Comparison of ENCODE assay signal across 19 cellular contexts in genomic region chr10:109875151-109875568, GRCh38. TPM values are rescaled to one million over a fixed set of nuclear protein-coding genes. Genes with fewer than 3 reads are reported as not detected.
DNase-seq lines count a peak whose midpoint lies in the region; ATAC-seq and TF ChIP-seq lines count a peak whose summit lies in the region.
"Had no signal": no experiment of that assay in that cellular context is flagged by ENCODE, and none has a peak within 500 bp of the region (broad histone marks: within the 10 kb centered on the region; RNA-seq: fewer than 3 reads in every experiment).

No MANE protein-coding gene starts in this region.

- H3K9me3 ChIP-seq in heart left ventricle (no peaks in the 10 kb centered on the region), right lobe of liver (no peaks in the 10 kb centered on the region), stomach (no peaks in the 10 kb centered on the region)
- H3K9me3 ChIP-seq: BLaER1, MG63 had no signal

- peak overlapping the region in 8 of 12 donors; percentile 30 to 74 (median 64) for H3K27ac ChIP-seq in heart left ventricle
- peak overlapping the region in 1 of 3 donors; percentile 43 for H3K27ac ChIP-seq in right lobe of liver
- H3K27ac ChIP-seq in stomach = peak overlapping the region in 3 of 5 donors; percentile 10 to 69 (median 18)
- H3K27ac ChIP-seq: 22Rv1, BLaER1 had no signal

- TF ChIP-seq CTCF in heart left ventricle (IDR thresholded peaks at IDR 0.05) = no peak
- no peak for TF ChIP-seq CTCF in right lobe of liver (IDR thresholded peaks at IDR 0.05)
- no peak for TF ChIP-seq CTCF in stomach (IDR thresholded peaks at IDR 0.05)

- peaks cover 0 to 4% (median 0%) of the 10 kb centered on the region in 12 donors for H3K4me1 ChIP-seq in heart left ventricle
- peaks cover 0 to 14% (median 4%) of the 10 kb centered on the region in 4 donors for H3K4me1 ChIP-seq in right lobe of liver
- H3K4me1 ChIP-seq in stomach = peaks cover 0 to 18% (median 9%) of the 10 kb centered on the region in 4 donors
- H3K4me1 ChIP-seq: BLaER1 had no signal

- DNase-seq in activated CD8-positive, alpha-beta memory T cell treated with anti-CD3 and anti-CD28 coated beads for 24 hours = peak; percentile 7
- no peak for DNase-seq in activated CD8-positive, alpha-beta memory T cell treated with anti-CD3 and anti-CD28 coated beads, Interleukin-2, amount 50 U/mL, for 4 hours
- no peak for DNase-seq in heart left ventricle
- DNase-seq in right lobe of liver = peak in 1 of 3 donors; percentile 42
- DNase-seq in stomach = peak; percentile 20
- no peak for DNase-seq in stimulated activated CD4-positive, alpha-beta T cell treated with anti-CD3 and anti-CD28 coated beads, Interleukin-15, amount 100 ng/mL, for 24 hours
- DNase-seq: CD8-positive, alpha-beta memory T cell; GF-D8; MG63; NCI-H1105; NCI-H1694 treated with DMSO at 0.1 percent for 48 hours; NCI-H2171; NCI-H510A had no signal

- H3K36me3 ChIP-seq in heart left ventricle (peaks cover 2 to 100% (median 94%) of the 10 kb centered on the region in 9 donors), right lobe of liver (peaks cover 0 to 41% (median 21%) of the 10 kb centered on the region in 4 donors), stomach (peaks cover 49 to 92% (median 88%) of the 10 kb centered on the region in 4 donors)

- TF ChIP-seq POLR2A in heart left ventricle (IDR thresholded peaks at IDR 0.05) = no peak
- no peak for TF ChIP-seq POLR2A in right lobe of liver (IDR thresholded peaks at IDR 0.05)
- TF ChIP-seq POLR2A in stomach (IDR thresholded peaks at IDR 0.05) = no peak

- ATAC-seq in heart left ventricle (peak; percentile 15 to 86 (median 82)), right lobe of liver (peak; percentile 66 to 90 (median 76)), SK-N-SH treated with all-trans-retinoic acid at 6 μM for 48 hours (no peak), HG02763 (IDR thresholded peaks at IDR 0.05; ENCODE audit: unreplicated experiment) (no peak)
- ATAC-seq: GM23338, Panc1 had no signal

- 80 to 85% (median 81%) methylated on average over 7 of the region's 7 CpGs for WGBS in heart left ventricle, 4 donors
- WGBS in right lobe of liver (ENCODE audit: insufficient coverage, low coverage, low lambda C conversion rate, missing lambda C conversion rate) = 54% methylated on average over 7 of the region's 7 CpGs
- WGBS in stomach, 5 donors = 53 to 81% (median 68%) methylated on average over 7 of the region's 7 CpGs

- no peak overlapping the region for H3K4me3 ChIP-seq in heart left ventricle
- no peak overlapping the region for H3K4me3 ChIP-seq in right lobe of liver
- H3K4me3 ChIP-seq in stomach = no peak overlapping the region
- H3K4me3 ChIP-seq: BLaER1, GM23338, MG63 had no signal

- no peaks in the 10 kb centered on the region for H3K27me3 ChIP-seq in heart left ventricle
- H3K27me3 ChIP-seq in right lobe of liver = no peaks in the 10 kb centered on the region
- H3K27me3 ChIP-seq in stomach = no peaks in the 10 kb centered on the region
- H3K27me3 ChIP-seq: BLaER1, MG63 had no signal

- intact Hi-C loops in heart left ventricle (cut with DNase I) = no loop called here
- intact Hi-C loops in right lobe of liver (cut with DNase I) = no loop called here
- intact Hi-C loops in stomach (cut with DNase I; ENCODE audit: low total_unique reads) = no loop called here

- TF ChIP-seq EP300 in stomach (IDR thresholded peaks at IDR 0.05) = no peak

TF ChIP-seq in SK-N-SH treated with all-trans-retinoic acid at 6 μM for 48 hours, 23 proteins besides CTCF, POLR2A, EP300 and RAD21:
- TF ChIP-seq ZNF565 (CRISPR knock-in tag; conservative IDR thresholded peaks at IDR 0.05; ENCODE audit: low read depth) (no peak), CSDC2 (CRISPR knock-in tag; IDR thresholded peaks at IDR 0.05) (no peak), CREB5 (CRISPR knock-in tag; IDR thresholded peaks at IDR 0.05; ENCODE audit: low read depth) (no peak), ZFP30 (CRISPR knock-in tag; IDR thresholded peaks at IDR 0.05) (no peak), RARB (CRISPR knock-in tag; IDR thresholded peaks at IDR 0.05) (no peak)
TF ChIP-seq in SK-N-SH treated with all-trans-retinoic acid at 6 μM for 48 hours: peak in this region for 0.

RNA-seq across cellular contexts. Expression of gene XPNPEP1, which starts 48.2 kb away (rescaled TPM):
- total RNA-seq in heart left ventricle = 10 to 100 TPM; 30.5 to 77.0 (median 48.9) TPM
- polyA plus RNA-seq in heart left ventricle = 10 to 100 TPM; 14.5 to 42.5 TPM
- total RNA-seq in right lobe of liver = 10 to 100 TPM; 13.9 to 57.8 (median 29.4) TPM
- 100 to 1,000 TPM in 3 of 5 donors, 10 to 100 TPM in 2; 21.7 to 180 (median 129) TPM for total RNA-seq in stomach
- 10 to 100 TPM; 24.8 to 36.5 (median 24.8) TPM for polyA plus RNA-seq in stomach

Comparison
In these comparisons a context has a peak if more than half of its experiments do, and no peak if none do; other contexts are left out.
1. DNase-seq: peak in activated CD8-positive, alpha-beta memory T cell treated with anti-CD3 and anti-CD28 coated beads for 24 hours (single experiment) and stomach (single experiment); none in activated CD8-positive, alpha-beta memory T cell treated with anti-CD3 and anti-CD28 coated beads, Interleukin-2, amount 50 U/mL, for 4 hours (single experiment), heart left ventricle (0 of 5) and stimulated activated CD4-positive, alpha-beta T cell treated with anti-CD3 and anti-CD28 coated beads, Interleukin-15, amount 100 ng/mL, for 24 hours (single experiment).
2. ATAC-seq: peak in heart left ventricle (4 of 4) and right lobe of liver (4 of 4); none in SK-N-SH treated with all-trans-retinoic acid at 6 μM for 48 hours (single experiment) and HG02763 (single experiment).